In the genomic region with DNA sequence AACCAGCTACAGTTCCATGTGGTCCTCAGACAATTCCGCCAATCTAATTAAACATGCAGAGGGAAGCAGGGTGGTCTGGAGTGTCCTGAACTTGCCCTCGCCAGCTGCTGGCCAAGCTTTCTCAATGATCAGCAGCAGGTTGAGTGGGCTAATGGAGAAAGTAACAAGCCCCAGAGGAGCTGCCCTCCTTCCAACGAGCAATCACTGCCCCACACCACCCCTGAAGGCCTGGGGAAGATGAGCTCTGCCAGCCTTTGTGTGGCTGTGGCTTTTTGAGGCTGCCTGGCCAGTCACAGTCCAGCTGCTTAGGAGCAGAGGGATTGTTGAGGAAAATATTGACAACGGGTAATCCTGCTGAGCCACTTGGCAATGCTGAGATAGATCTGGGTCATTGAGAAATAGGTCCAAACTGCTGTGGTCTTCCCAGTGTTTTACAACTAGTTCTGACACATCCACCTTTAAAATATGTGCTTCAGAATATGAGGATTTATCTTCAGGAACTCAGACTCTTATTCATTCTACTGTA, we compare ENCODE assay signal across 14 cellular contexts.
DNase-seq lines count a peak whose midpoint lies in the region; ATAC-seq and TF ChIP-seq lines count a peak whose summit lies in the region.
"Had no signal": no experiment of that assay in that cellular context is flagged by ENCODE, and none has a peak within 500 bp of the region (broad histone marks: within the 10 kb centered on the region; RNA-seq: fewer than 3 reads in every experiment).

No MANE protein-coding gene starts in this region.

- 75 to 83% methylated on average over 1 to 4 of the region's 4 CpGs for WGBS in transverse colon (ENCODE audit: low coverage in 1 of 2), 2 donors
- 57 to 67% (median 64%) methylated on average over 4 of the region's 4 CpGs for WGBS in stomach, 5 donors

- H3K27me3 ChIP-seq in cardiac muscle cell (no peaks in the 10 kb centered on the region), right atrium auricular region (no peaks in the 10 kb centered on the region), transverse colon (no peaks in the 10 kb centered on the region), stomach (no peaks in the 10 kb centered on the region)

- H3K4me1 Mint-ChIP-seq in stimulated activated effector memory CD8-positive, alpha-beta T cell treated with anti-CD3 and anti-CD28 coated beads, Interleukin-12 subunit alpha, Interleukin-12 subunit beta, amount 100 ng/mL, for 72 hours = peaks cover 5% of the 10 kb centered on the region
- H3K4me1 Mint-ChIP-seq: activated naive CD8-positive, alpha-beta T cell treated with anti-CD3 and anti-CD28 coated beads, Interleukin-2, amount 10 ng/mL, durations not matched to agents 7 days and 5 days; B cell had no signal

- in situ Hi-C loops in transverse colon (cut with MboI; ENCODE audit: low pct_ligation_motif_present in 1 of 4, low pct_unique_long_range_greater_than_20kb in 1 of 4, low sequenced_read_pairs in 3 of 4) = loop anchor here in 1 of 4 donors (10.0 kb wide), 1 partner anchor 54 kb away; no protein-coding TSS in a partner anchor

- H3K9me3 Mint-ChIP-seq in stimulated activated effector memory CD8-positive, alpha-beta T cell treated with anti-CD3 and anti-CD28 coated beads, Interleukin-12 subunit alpha, Interleukin-12 subunit beta, amount 100 ng/mL, for 72 hours = no peaks in the 10 kb centered on the region
- H3K9me3 Mint-ChIP-seq: activated naive CD8-positive, alpha-beta T cell treated with anti-CD3 and anti-CD28 coated beads, Interleukin-2, amount 10 ng/mL, durations not matched to agents 7 days and 5 days; H9; neural crest cell had no signal

- no peaks in the 10 kb centered on the region for H3K9me3 ChIP-seq in cardiac muscle cell (ENCODE audit: low read depth)
- no peaks in the 10 kb centered on the region for H3K9me3 ChIP-seq in right atrium auricular region
- H3K9me3 ChIP-seq in transverse colon = no peaks in the 10 kb centered on the region
- no peaks in the 10 kb centered on the region for H3K9me3 ChIP-seq in stomach

- no peak overlapping the region for H3K27ac Mint-ChIP-seq in stimulated activated effector memory CD8-positive, alpha-beta T cell treated with anti-CD3 and anti-CD28 coated beads, Interleukin-12 subunit alpha, Interleukin-12 subunit beta, amount 100 ng/mL, for 72 hours
- H3K27ac Mint-ChIP-seq: activated naive CD8-positive, alpha-beta T cell treated with anti-CD3 and anti-CD28 coated beads, Interleukin-2, amount 10 ng/mL, durations not matched to agents 7 days and 5 days; B cell; H9 had no signal

- H3K27ac ChIP-seq in cardiac muscle cell (peak overlapping the region; percentile 36), right atrium auricular region (peak overlapping the region in 1 of 2 donors; percentile 3), transverse colon (peak overlapping the region in 3 of 4 donors; percentile 25 to 62 (median 46)), stomach (peak overlapping the region in 2 of 5 donors; percentile 27 to 57)

- peaks cover 12% of the 10 kb centered on the region for H3K36me3 Mint-ChIP-seq in stimulated activated effector memory CD8-positive, alpha-beta T cell treated with anti-CD3 and anti-CD28 coated beads, Interleukin-12 subunit alpha, Interleukin-12 subunit beta, amount 100 ng/mL, for 72 hours

- TF ChIP-seq CTCF in cardiac muscle cell (IDR thresholded peaks at IDR 0.05; ENCODE audit: low read depth, low read length) (no peak), right atrium auricular region (IDR thresholded peaks at IDR 0.05) (no peak), transverse colon (IDR thresholded peaks at IDR 0.05) (no peak), stomach (IDR thresholded peaks at IDR 0.05) (no peak)

- no peaks in the 10 kb centered on the region for H3K36me3 ChIP-seq in cardiac muscle cell
- peaks cover 7% of the 10 kb centered on the region for H3K36me3 ChIP-seq in right atrium auricular region
- no peaks in the 10 kb centered on the region for H3K36me3 ChIP-seq in transverse colon
- peaks cover 0 to 6% (median 5%) of the 10 kb centered on the region in 4 donors for H3K36me3 ChIP-seq in stomach

- peak; percentile 34 to 49 for ATAC-seq in left cardiac atrium
- ATAC-seq in stimulated activated effector memory CD8-positive, alpha-beta T cell treated with anti-CD3 and anti-CD28 coated beads, Interleukin-12 subunit alpha, Interleukin-12 subunit beta, amount 100 ng/mL, for 72 hours = no peak

- H3K4me3 ChIP-seq in cardiac muscle cell (no peak overlapping the region), right atrium auricular region (no peak overlapping the region), transverse colon (no peak overlapping the region), stomach (no peak overlapping the region)

- no peak overlapping the region for H3K4me3 Mint-ChIP-seq in stimulated activated effector memory CD8-positive, alpha-beta T cell treated with anti-CD3 and anti-CD28 coated beads, Interleukin-12 subunit alpha, Interleukin-12 subunit beta, amount 100 ng/mL, for 72 hours
- H3K4me3 Mint-ChIP-seq: activated naive CD8-positive, alpha-beta T cell treated with anti-CD3 and anti-CD28 coated beads, Interleukin-2, amount 10 ng/mL, durations not matched to agents 7 days and 5 days; B cell; H9; neural crest cell had no signal

- intact Hi-C loops in left cardiac atrium (cut with DNase I) (no loop called here), transverse colon (cut with DNase I; ENCODE audit: low total_unique reads) (no loop called here), stomach (cut with DNase I; ENCODE audit: low total_unique reads) (no loop called here)

- H3K4me1 ChIP-seq in cardiac muscle cell (ENCODE audit: low read depth) = peaks cover 27% of the 10 kb centered on the region
- H3K4me1 ChIP-seq in right atrium auricular region = peaks cover 0 to 34% of the 10 kb centered on the region in 2 donors
- H3K4me1 ChIP-seq in transverse colon = peaks cover 7 to 23% (median 14%) of the 10 kb centered on the region in 4 donors
- peaks cover 0 to 41% (median 20%) of the 10 kb centered on the region in 4 donors for H3K4me1 ChIP-seq in stomach

- DNase-seq in cardiac muscle cell (ENCODE audit: low read depth in 1 of 2, low spot score in 1 of 2) (no peak), right atrium auricular region (ENCODE audit: low spot score) (no peak), amniotic epithelial cell (ENCODE audit: low read depth) (peak; percentile 42), left cardiac atrium (no peak), transverse colon (no peak), glomerular visceral epithelial cell (ENCODE audit: extremely low spot score) (no peak), stomach (no peak)
- no peak for DNase-seq in stimulated activated effector memory CD8-positive, alpha-beta T cell treated with anti-CD3 and anti-CD28 coated beads, Interleukin-12 subunit alpha, Interleukin-12 subunit beta, amount 100 ng/mL, for 72 hours (ENCODE audit: low spot score in 2 of 2)
- DNase-seq: activated naive CD8-positive, alpha-beta T cell treated with anti-CD3 and anti-CD28 coated beads, Interleukin-2, amount 10 ng/mL, durations not matched to agents 7 days and 5 days; H9; NCI-H774; stimulated activated CD4-positive, alpha-beta T cell treated with anti-CD3 and anti-CD28 coated beads, Interleukin-2, amount 100 ng/mL, for 24 hours had no signal

- TF ChIP-seq POLR2A in transverse colon (IDR thresholded peaks at IDR 0.05) (no peak), stomach (IDR thresholded peaks at IDR 0.05) (no peak)

- TF ChIP-seq EP300 in transverse colon (IDR thresholded peaks at IDR 0.05; ENCODE audit: low read depth) = no peak
- no peak for TF ChIP-seq EP300 in stomach (IDR thresholded peaks at IDR 0.05)
